In genomic region chr6:56853541-56853940, GRCh38 we compare ENCODE assay signal across 17 cellular contexts.
"Had no signal": no experiment of that assay in that cellular context is flagged by ENCODE, and none has a peak within 500 bp of the region (broad histone marks: within the 10 kb centered on the region; RNA-seq: fewer than 3 reads in every experiment).

No MANE protein-coding gene starts in this region.

- H3K27ac Mint-ChIP-seq: activated CD4-positive, alpha-beta T cell treated with anti-CD3 and anti-CD28 coated beads, Interleukin-2, amount 10 ng/mL, durations not matched to agents 7 days and 5 days; activated CD8-positive, alpha-beta T cell treated with anti-CD3 and anti-CD28 coated beads, Interleukin-2, amount 10 ng/mL, durations not matched to agents 7 days and 5 days; mesothelial cell of epicardium; natural killer cell treated with Interleukin-12 subunit alpha and Interleukin-12 subunit beta and Interleukin-15 and Interleukin-18, amount 100 ng/mL, for 72 hours; T-cell had no signal

- H3K36me3 ChIP-seq: tibial nerve, uterus had no signal

- H3K9me3 ChIP-seq: tibial nerve, uterus had no signal

- H3K4me3 ChIP-seq: lung, tibial nerve, uterus had no signal

- H3K27me3 ChIP-seq: tibial nerve, uterus had no signal

- H3K36me3 Mint-ChIP-seq: mesothelial cell of epicardium; natural killer cell treated with Interleukin-12 subunit alpha and Interleukin-12 subunit beta and Interleukin-15 and Interleukin-18, amount 100 ng/mL, for 72 hours; T-cell had no signal

- H3K4me3 Mint-ChIP-seq: activated CD4-positive, alpha-beta T cell treated with anti-CD3 and anti-CD28 coated beads, Interleukin-2, amount 10 ng/mL, durations not matched to agents 7 days and 5 days; activated CD8-positive, alpha-beta T cell treated with anti-CD3 and anti-CD28 coated beads, Interleukin-2, amount 10 ng/mL, durations not matched to agents 7 days and 5 days; activated T-cell treated with anti-CD3 and anti-CD28 coated beads, Interleukin-2, amount 50 U/mL, for 4 hours; mesothelial cell of epicardium; natural killer cell treated with Interleukin-12 subunit alpha and Interleukin-12 subunit beta and Interleukin-15 and Interleukin-18, amount 100 ng/mL, for 72 hours; T-cell had no signal

- H3K4me1 ChIP-seq: uterus had no signal

- DNase-seq: activated CD4-positive, alpha-beta T cell treated with anti-CD3 and anti-CD28 coated beads, Interleukin-2, amount 10 ng/mL, durations not matched to agents 7 days and 5 days; activated CD8-positive, alpha-beta memory T cell treated with anti-CD3 and anti-CD28 coated beads, Interleukin-2, amount 50 U/mL, for 4 hours; activated CD8-positive, alpha-beta T cell treated with anti-CD3 and anti-CD28 coated beads, Interleukin-2, amount 10 ng/mL, durations not matched to agents 7 days and 5 days; activated naive CD4-positive, alpha-beta T cell treated with anti-CD3 and anti-CD28 coated beads, Interleukin-2, amount 50 U/mL, for 16 hours; activated T-cell treated with anti-CD3 and anti-CD28 coated beads, Interleukin-2, amount 50 U/mL, for 4 hours; cerebellar nuclear complex; effector CD4-positive, alpha-beta T cell; hippocampal formation; occipital lobe; stimulated activated naive CD8-positive, alpha-beta T cell treated with anti-CD3 and anti-CD28 coated beads, Interleukin-15, Interleukin-2, amounts not matched to agents 100 U/mL and 50 U/mL, for 24 hours; T-cell; uterus had no signal

- H3K9me3 Mint-ChIP-seq: activated CD4-positive, alpha-beta T cell treated with anti-CD3 and anti-CD28 coated beads, Interleukin-2, amount 10 ng/mL, durations not matched to agents 7 days and 5 days; activated T-cell treated with anti-CD3 and anti-CD28 coated beads, Interleukin-2, amount 50 U/mL, for 4 hours; mesothelial cell of epicardium; natural killer cell treated with Interleukin-12 subunit alpha and Interleukin-12 subunit beta and Interleukin-15 and Interleukin-18, amount 100 ng/mL, for 72 hours; T-cell had no signal

- H3K27ac ChIP-seq: tibial nerve, uterus had no signal

- ATAC-seq: activated CD4-positive, CD25-positive, alpha-beta regulatory T cell treated with anti-CD3 and anti-CD28 coated beads, Interleukin-2, amount 50 U/mL, for 24 hours; activated CD8-positive, alpha-beta T cell treated with anti-CD3 and anti-CD28 coated beads, Interleukin-2, amount 10 ng/mL, durations not matched to agents 7 days and 5 days; activated T-cell treated with anti-CD3 and anti-CD28 coated beads, Interleukin-2, amount 50 U/mL, for 4 hours; natural killer cell treated with Interleukin-12 subunit alpha and Interleukin-12 subunit beta and Interleukin-15 and Interleukin-18, amount 100 ng/mL, for 72 hours; stimulated activated naive CD8-positive, alpha-beta T cell treated with anti-CD3 and anti-CD28 coated beads, Interleukin-15, Interleukin-2, amounts not matched to agents 100 U/mL and 50 U/mL, for 24 hours; T-cell had no signal
